In genomic region chr12:117350140-117350539, GRCh38 we compare ENCODE assay signal across 25 cellular contexts. TPM values are rescaled to one million over a fixed set of nuclear protein-coding genes. Genes with fewer than 3 reads are reported as not detected.
A peak's percentile ranks its signal among the peaks of the same experiment; 100 is the strongest.
DNase-seq lines count a peak whose midpoint lies in the region; ATAC-seq, FAIRE-seq and TF ChIP-seq lines count a peak whose summit lies in the region.
"Had no signal": no experiment of that assay in that cellular context is flagged by ENCODE, and none has a peak within 500 bp of the region (broad histone marks: within the 10 kb centered on the region; RNA-seq: fewer than 3 reads in every experiment).

No MANE protein-coding gene starts in this region.

- H3K9me3 Mint-ChIP-seq in MCF 10A (ENCODE audit: unreplicated experiment) (peaks cover 9% of the 10 kb centered on the region), CD14-positive monocyte (no peaks in the 10 kb centered on the region)
- H3K9me3 Mint-ChIP-seq: H9 had no signal

- H3K79me2 ChIP-seq in mammary epithelial cell (ENCODE audit: insufficient read depth, low read length), result no peaks in the 10 kb centered on the region

- peak; percentile 14 for ATAC-seq in upper lobe of right lung
- ATAC-seq: GM12878 had no signal

- H4K20me1 ChIP-seq in mammary epithelial cell (ENCODE audit: insufficient read depth, low read length), result no peaks in the 10 kb centered on the region

- H3K4me2 ChIP-seq in mammary epithelial cell (ENCODE audit: insufficient read depth, low read depth, low read length), result no peak overlapping the region
- H3K4me2 ChIP-seq: SK-N-SH had no signal

- POLR2A ChIA-PET in MCF 10A (lab: Yijun Ruan, JAX), result interaction anchor here (0.7 kb wide), 2 partner anchors 13 to 117 kb away, joined by 3 to 4 read pairs; no protein-coding TSS in a partner anchor

- H3K36me3 ChIP-seq in mammary epithelial cell (ENCODE audit: insufficient read depth, low read length) (no peaks in the 10 kb centered on the region), bronchial epithelial cell (ENCODE audit: control insufficient read depth, insufficient read depth, low read length) (no peaks in the 10 kb centered on the region), upper lobe of right lung (no peaks in the 10 kb centered on the region), WERI-Rb-1 (no peaks in the 10 kb centered on the region)

- BruUV-seq in MCF 10A (replicated peaks; lab: Mats Ljungman, UMichigan) (no TSS peak), mammary epithelial cell (replicated peaks; lab: Mats Ljungman, UMichigan) (no TSS peak)

- H3K27me3 Mint-ChIP-seq in MCF 10A (ENCODE audit: insufficient read depth, unreplicated experiment) (no peaks in the 10 kb centered on the region), CD14-positive monocyte (ENCODE audit: low read depth in 3 of 3) (peaks cover 0 to 7% (median 5%) of the 10 kb centered on the region in 3 donors)

- DNase-seq in MCF 10A (ENCODE audit: unreplicated experiment) (peak; percentile 53), mammary epithelial cell (no peak), bronchial epithelial cell (ENCODE audit: low read depth) (peak; percentile 84), kidney tubule cell (ENCODE audit: low spot score) (peak; percentile 60), upper lobe of right lung (no peak), CD14-positive monocyte (ENCODE audit: low spot score) (no peak), anterior cingulate cortex (lab: John Stamatoyannopoulos, UW) (no peak), WERI-Rb-1 (no peak)
- DNase-seq: DND-41, GM23248, H9, Kasumi-1, MM.1S, NCI-H1048, NCI-H1417 treated with DMSO at 0.1 percent for 48 hours, NCI-H187, NCI-H446, NCI-H526, SHP77 treated with DMSO at 0.1 percent for 48 hours, SK-N-SH had no signal

- FAIRE-seq in bronchial epithelial cell (lab: Jason Lieb, UNC), result peak; percentile 72
- FAIRE-seq: A204.1, D721Med, GM12878 had no signal

- H2AFZ ChIP-seq in mammary epithelial cell (ENCODE audit: low read depth, low read length), result no peak overlapping the region
- H2AFZ ChIP-seq: GM23248 had no signal

- H3K27ac Mint-ChIP-seq in MCF 10A (ENCODE audit: low read depth, unreplicated experiment) (no peak overlapping the region), CD14-positive monocyte (no peak overlapping the region)
- H3K27ac Mint-ChIP-seq: H9 had no signal

- H3K36me3 Mint-ChIP-seq in MCF 10A (ENCODE audit: insufficient read depth, unreplicated experiment) (no peaks in the 10 kb centered on the region), CD14-positive monocyte (no peaks in the 10 kb centered on the region)

- dilution Hi-C loops in mammary epithelial cell (cut with HindIII; ENCODE audit: low sequenced_read_pairs), result loop anchor here (10.0 kb wide), 1 partner anchor 475 kb away; no protein-coding TSS in a partner anchor

- intact Hi-C loops in MCF 10A (cut with micrococcal nuclease) (no loop called here), mammary epithelial cell (cut with micrococcal nuclease) (no loop called here), upper lobe of right lung (cut with DNase I) (no loop called here), CD14-positive monocyte (cut with micrococcal nuclease) (no loop called here)

- WGBS in mammary epithelial cell (ENCODE audit: low coverage, missing lambda C conversion rate), result 65% methylated on average over 4 of the region's 4 CpGs

- in situ Hi-C loops in mammary epithelial cell (cut with MboI; ENCODE audit: low sequenced_read_pairs in 2 of 2), result loop anchor here in 1 of 2 donors (25.0 kb wide), 1 partner anchor 487 kb away; no protein-coding TSS in a partner anchor

- no peaks in the 10 kb centered on the region for H3K4me1 Mint-ChIP-seq in MCF 10A (ENCODE audit: insufficient read depth, unreplicated experiment)
- H3K4me1 Mint-ChIP-seq in CD14-positive monocyte, result no peaks in the 10 kb centered on the region

- CTCF ChIA-PET in MCF 10A (lab: Yijun Ruan, JAX) (interaction anchor here (0.5 kb wide), 1 partner anchor 326 kb away, joined by 4 read pairs; no protein-coding TSS in a partner anchor), mammary epithelial cell (lab: Charles Lee; ENCODE audit: low non-redundant PET) (no interaction called here)

- no peak for TF ChIP-seq CTCF in MCF 10A (IDR thresholded peaks at IDR 0.05; ENCODE audit: unreplicated experiment)
- no peak for TF ChIP-seq CTCF in mammary epithelial cell (conservative IDR thresholded peaks at IDR 0.05 in 1 of 2, IDR thresholded peaks at IDR 0.05 in 1 of 2; ENCODE audit: extremely low read depth in 1 of 2, insufficient read depth in 1 of 2, low read depth in 1 of 2, low read length in 2 of 2)
- no peak for TF ChIP-seq CTCF in bronchial epithelial cell (IDR thresholded peaks at IDR 0.05; ENCODE audit: insufficient read depth, low read length, severe bottlenecking)
- TF ChIP-seq CTCF in upper lobe of right lung (IDR thresholded peaks at IDR 0.05), result no peak
- TF ChIP-seq CTCF in CD14-positive monocyte (IDR thresholded peaks at IDR 0.05), result no peak
- TF ChIP-seq CTCF in WERI-Rb-1 (IDR thresholded peaks at IDR 0.05; ENCODE audit: low read depth, low read length), result no peak

- H3K9me3 ChIP-seq in mammary epithelial cell (replicated peaks; ENCODE audit: insufficient read depth, low read length) (peaks cover 17% of the 10 kb centered on the region), upper lobe of right lung (no peaks in the 10 kb centered on the region), WERI-Rb-1 (ENCODE audit: severe bottlenecking) (no peaks in the 10 kb centered on the region)
- H3K9me3 ChIP-seq: SK-N-SH had no signal

- H3K27ac ChIP-seq in mammary epithelial cell (ENCODE audit: insufficient read depth, low read depth, low read length) (no peak overlapping the region), upper lobe of right lung (no peak overlapping the region), WERI-Rb-1 (no peak overlapping the region)
- H3K27ac ChIP-seq: C4-2B, GM23248 had no signal

- H3K4me3 Mint-ChIP-seq in MCF 10A (ENCODE audit: unreplicated experiment) (no peak overlapping the region), CD14-positive monocyte (no peak overlapping the region)
- H3K4me3 Mint-ChIP-seq: H9 had no signal

- H3K4me3 ChIP-seq in mammary epithelial cell (replicated peaks in 1 of 3; ENCODE audit: insufficient read depth in 1 of 3, low read depth in 2 of 3, low read length in 3 of 3) (no peak overlapping the region), bronchial epithelial cell (ENCODE audit: low read depth, low read length) (no peak overlapping the region), upper lobe of right lung (no peak overlapping the region), WERI-Rb-1 (ENCODE audit: low read depth, low read length) (no peak overlapping the region)
- H3K4me3 ChIP-seq: GM12878, GM23248 had no signal

- H3K27me3 ChIP-seq in mammary epithelial cell (ENCODE audit: insufficient read depth, low read length) (no peaks in the 10 kb centered on the region), bronchial epithelial cell (ENCODE audit: control insufficient read depth, insufficient read depth, low read length) (no peaks in the 10 kb centered on the region), upper lobe of right lung (peaks cover 4% of the 10 kb centered on the region), WERI-Rb-1 (ENCODE audit: insufficient read depth, low read depth, severe bottlenecking) (no peaks in the 10 kb centered on the region)

- no peak overlapping the region for H3K9ac ChIP-seq in mammary epithelial cell (ENCODE audit: insufficient read depth, low read length)
- H3K9ac ChIP-seq: GM23248, SK-N-SH had no signal

- no peaks in the 10 kb centered on the region for H3K4me1 ChIP-seq in mammary epithelial cell (ENCODE audit: insufficient read depth, low read length)
- no peaks in the 10 kb centered on the region for H3K4me1 ChIP-seq in upper lobe of right lung

RNA-seq across cellular contexts. Expression of gene NOS1, which starts 11.3 kb away (rescaled TPM):
- total RNA-seq in MCF 10A (2022), result not detected in 2 replicates
- total RNA-seq in mammary epithelial cell, result not detected
- not detected for polyA plus RNA-seq in mammary epithelial cell
- polyA minus RNA-seq in mammary epithelial cell, result not detected
- 0.26 TPM in 2 replicates for total RNA-seq in bronchial epithelial cell
- total RNA-seq in upper lobe of right lung, result 4.9 TPM
- polyA plus RNA-seq in CD14-positive monocyte, result not detected
- total RNA-seq: GM12878, GM23248, OCI-LY7 had no signal
- polyA plus RNA-seq: GM23248 had no signal

Comparison
In these comparisons a context has a peak if more than half of its experiments do, and no peak if none do; other contexts are left out.
1. DNase-seq: peak in MCF 10A (single experiment), bronchial epithelial cell (single experiment) and kidney tubule cell (single experiment); none in mammary epithelial cell (single experiment), upper lobe of right lung (single experiment), CD14-positive monocyte (single experiment), anterior cingulate cortex (0 of 58) and WERI-Rb-1 (single experiment).